Comparison of ENCODE assay signal across 28 cellular contexts in the genomic region with DNA sequence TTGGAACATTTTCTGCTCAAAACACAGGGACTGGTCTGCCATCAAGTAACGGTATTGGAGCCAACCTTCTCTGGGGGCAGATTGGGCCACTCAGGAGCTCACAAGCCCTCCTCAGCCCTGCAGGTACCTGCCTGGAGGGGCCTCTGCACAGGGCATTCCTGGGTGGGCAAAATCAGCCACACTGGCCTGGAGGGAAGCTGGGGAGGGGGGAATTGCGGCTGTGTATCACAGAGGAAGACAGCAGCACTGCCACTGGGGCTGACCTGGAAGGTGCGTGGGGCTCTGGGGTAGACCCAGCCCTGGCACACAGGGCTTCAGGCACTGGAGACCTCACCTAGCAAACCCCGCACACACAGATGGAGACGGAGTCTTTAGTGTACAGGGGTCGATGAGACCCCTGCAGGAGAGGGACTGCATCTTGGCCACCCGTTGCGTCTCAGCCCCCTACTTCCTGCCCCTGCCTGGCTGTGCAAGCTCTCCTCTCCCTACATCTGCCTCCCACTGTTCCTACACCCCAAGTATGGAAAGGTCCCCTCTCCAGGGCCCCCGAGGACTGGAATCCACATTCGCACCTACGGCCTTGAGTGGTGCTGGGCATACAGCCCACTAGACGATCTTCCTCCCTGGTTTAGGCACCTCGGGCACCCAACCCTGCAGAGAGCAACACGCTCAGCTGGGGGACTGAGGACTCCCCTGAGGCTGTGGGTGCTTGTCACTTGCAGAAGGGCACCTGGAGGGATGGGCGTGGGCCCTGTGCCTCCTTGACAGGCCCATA. TPM values are rescaled to one million over a fixed set of nuclear protein-coding genes. Genes with fewer than 3 reads are reported as not detected.
"Had no signal": no experiment of that assay in that cellular context is flagged by ENCODE, and none has a peak within 500 bp of the region (broad histone marks: within the 10 kb centered on the region; RNA-seq: fewer than 3 reads in every experiment).

No MANE protein-coding gene starts in this region.

- ATAC-seq: activated CD4-positive, alpha-beta T cell treated with anti-CD3 and anti-CD28 coated beads for 36 hours; activated T-cell treated with anti-CD3 and anti-CD28 coated beads, Interleukin-2, amount 50 U/mL, for 4 hours; gastrocnemius medialis; left cardiac atrium; naive thymus-derived CD4-positive, alpha-beta T cell; stimulated activated naive B cell treated with anti-CD40 and anti-IgM and Interleukin-4, amounts not matched to agents 10 μg/mL and 1 μg/mL and 100 μg/mL, for 72 hours had no signal

- H3K27me3 Mint-ChIP-seq: activated B cell treated with CpG ODN at 0.5 μM for 24 hours; activated CD4-positive, alpha-beta T cell treated with anti-CD3 and anti-CD28 coated beads for 36 hours had no signal

- H3K4me1 Mint-ChIP-seq: activated B cell treated with CpG ODN at 0.5 μM for 24 hours; activated CD4-positive, alpha-beta T cell treated with anti-CD3 and anti-CD28 coated beads for 36 hours had no signal

- H3K9me3 Mint-ChIP-seq: activated B cell treated with CpG ODN at 0.5 μM for 24 hours; activated naive CD8-positive, alpha-beta T cell treated with anti-CD3 and anti-CD28 coated beads, Interleukin-2, amount 10 ng/mL, durations not matched to agents 7 days and 5 days; activated T-cell treated with anti-CD3 and anti-CD28 coated beads, Interleukin-2, amount 50 U/mL, for 4 hours; activated T-helper 2 cell treated with anti-CD3 and anti-CD28 coated beads, Interferon-gamma antibody, Interleukin-2, Interleukin-4, amounts not matched to agents 10 μg/mL and 5 μg/mL and 100 μg/mL, durations not matched to agents 14 hours and 24 hours and 36 hours; endodermal cell; naive thymus-derived CD4-positive, alpha-beta T cell; stimulated activated naive B cell treated with anti-CD40 and anti-IgM and Interleukin-4, amounts not matched to agents 10 μg/mL and 1 μg/mL and 100 μg/mL, for 72 hours; T-helper 1 cell treated with Interleukin-12 subunit alpha and Interleukin-12 subunit beta and Interleukin-4 antibody, amounts not matched to agents 30 μg/mL and 1 μg/mL, for 36 hours had no signal

- H3K4me3 Mint-ChIP-seq: activated B cell treated with CpG ODN at 0.5 μM for 24 hours; activated CD4-positive, alpha-beta T cell treated with anti-CD3 and anti-CD28 coated beads for 36 hours; activated naive CD8-positive, alpha-beta T cell treated with anti-CD3 and anti-CD28 coated beads, Interleukin-2, amount 10 ng/mL, durations not matched to agents 7 days and 5 days; activated T-cell treated with anti-CD3 and anti-CD28 coated beads, Interleukin-2, amount 50 U/mL, for 4 hours; endodermal cell; naive thymus-derived CD4-positive, alpha-beta T cell; stimulated activated naive B cell treated with anti-CD40 and anti-IgM and Interleukin-4, amounts not matched to agents 10 μg/mL and 1 μg/mL and 100 μg/mL, for 72 hours; T-helper 1 cell treated with Interleukin-12 subunit alpha and Interleukin-12 subunit beta and Interleukin-4 antibody, amounts not matched to agents 30 μg/mL and 1 μg/mL, for 36 hours had no signal

- H3K27ac ChIP-seq: esophagus squamous epithelium, gastrocnemius medialis, right lobe of liver, skin epidermis, thoracic aorta, upper lobe of left lung had no signal

- H3K9me3 ChIP-seq: esophagus squamous epithelium, gastrocnemius medialis, right lobe of liver, thoracic aorta, upper lobe of left lung had no signal

- H3K27ac Mint-ChIP-seq: activated B cell treated with CpG ODN at 0.5 μM for 24 hours; activated CD4-positive, alpha-beta T cell treated with anti-CD3 and anti-CD28 coated beads for 36 hours; activated naive CD8-positive, alpha-beta T cell treated with anti-CD3 and anti-CD28 coated beads, Interleukin-2, amount 10 ng/mL, durations not matched to agents 7 days and 5 days; activated T-helper 2 cell treated with anti-CD3 and anti-CD28 coated beads, Interferon-gamma antibody, Interleukin-2, Interleukin-4, amounts not matched to agents 10 μg/mL and 5 μg/mL and 100 μg/mL, durations not matched to agents 14 hours and 24 hours and 36 hours; endodermal cell; stimulated activated naive B cell treated with anti-CD40 and anti-IgM and Interleukin-4, amounts not matched to agents 10 μg/mL and 1 μg/mL and 100 μg/mL, for 72 hours; T-helper 1 cell treated with Interleukin-12 subunit alpha and Interleukin-12 subunit beta and Interleukin-4 antibody, amounts not matched to agents 30 μg/mL and 1 μg/mL, for 36 hours had no signal

- H3K36me3 ChIP-seq: gastrocnemius medialis, right lobe of liver, thoracic aorta, upper lobe of left lung had no signal

- DNase-seq: activated B cell treated with CpG ODN at 0.5 μM for 24 hours; activated CD4-positive, alpha-beta T cell treated with anti-CD3 and anti-CD28 coated beads for 36 hours; activated CD4-positive, alpha-beta T cell treated with anti-CD3 and anti-CD28 coated beads, Interleukin-2, amount 50 U/mL, for 4 hours; activated CD8-positive, alpha-beta memory T cell treated with anti-CD3 and anti-CD28 coated beads, Interleukin-2, amount 50 U/mL, for 48 hours; activated naive CD4-positive, alpha-beta T cell; activated naive CD8-positive, alpha-beta T cell treated with anti-CD3 and anti-CD28 coated beads, Interleukin-2, amount 10 ng/mL, durations not matched to agents 7 days and 5 days; activated T-cell treated with anti-CD3 and anti-CD28 coated beads, Interleukin-2, amount 50 U/mL, for 4 hours; amniotic stem cell; cortex of kidney; endodermal cell; esophagus squamous epithelium; gastrocnemius medialis; left cardiac atrium; naive thymus-derived CD4-positive, alpha-beta T cell; stimulated activated CD4-positive, alpha-beta T cell treated with anti-CD3 and anti-CD28 coated beads, Interleukin-15, amount 100 ng/mL, for 24 hours; stimulated activated CD4-positive, alpha-beta T cell treated with anti-CD3 and anti-CD28 coated beads, Interleukin-2, amount 100 ng/mL, for 48 hours; stimulated activated CD8-positive, alpha-beta memory T cell treated with anti-CD3 and anti-CD28 coated beads, Interleukin-4, amount 100 ng/mL, for 48 hours; stimulated activated naive B cell treated with anti-CD40 and anti-IgM and Interleukin-4, amounts not matched to agents 10 μg/mL and 1 μg/mL and 100 μg/mL, for 72 hours; T1000; upper lobe of left lung had no signal

- H3K27me3 ChIP-seq: gastrocnemius medialis, right lobe of liver, upper lobe of left lung had no signal

- H3K4me1 ChIP-seq: gastrocnemius medialis, right lobe of liver, upper lobe of left lung had no signal

- H3K4me3 ChIP-seq: esophagus squamous epithelium, gastrocnemius medialis, right lobe of liver, skin epidermis, thoracic aorta, upper lobe of left lung had no signal

RNA-seq across cellular contexts. Expression of gene PRSS33, which starts 42.1 kb away (rescaled TPM):
- total RNA-seq: activated B cell treated with CpG ODN at 0.5 μM for 24 hours; activated CD4-positive, alpha-beta T cell treated with anti-CD3 and anti-CD28 coated beads for 36 hours; activated T-helper 2 cell treated with anti-CD3 and anti-CD28 coated beads, Interferon-gamma antibody, Interleukin-2, Interleukin-4, amounts not matched to agents 10 μg/mL and 5 μg/mL and 100 μg/mL, durations not matched to agents 14 hours and 24 hours and 36 hours; cerebellum; esophagus squamous epithelium; gastrocnemius medialis; left cardiac atrium; lower leg skin; right lobe of liver; thoracic aorta had no signal
- polyA plus RNA-seq: naive thymus-derived CD4-positive, alpha-beta T cell had no signal

RNA-seq across cellular contexts. Expression of gene PRSS41, which starts 53.0 kb away (rescaled TPM):
- total RNA-seq: activated B cell treated with CpG ODN at 0.5 μM for 24 hours; activated CD4-positive, alpha-beta T cell treated with anti-CD3 and anti-CD28 coated beads for 36 hours; activated CD8-positive, alpha-beta memory T cell treated with anti-CD3 and anti-CD28 coated beads for 36 hours; activated naive CD8-positive, alpha-beta T cell treated with anti-CD3 and anti-CD28 coated beads, Interleukin-2, amount 10 ng/mL, durations not matched to agents 7 days and 5 days; activated T-cell treated with anti-CD3 and anti-CD28 coated beads, Interleukin-2, amount 50 U/mL, for 4 hours; activated T-helper 2 cell treated with anti-CD3 and anti-CD28 coated beads, Interferon-gamma antibody, Interleukin-2, Interleukin-4, amounts not matched to agents 10 μg/mL and 5 μg/mL and 100 μg/mL, durations not matched to agents 14 hours and 24 hours and 36 hours; cerebellum; endodermal cell; esophagus squamous epithelium; gastrocnemius medialis; left cardiac atrium; lower leg skin; naive thymus-derived CD4-positive, alpha-beta T cell; right lobe of liver; thoracic aorta had no signal
- polyA plus RNA-seq: naive thymus-derived CD4-positive, alpha-beta T cell had no signal
